In the genomic region with DNA sequence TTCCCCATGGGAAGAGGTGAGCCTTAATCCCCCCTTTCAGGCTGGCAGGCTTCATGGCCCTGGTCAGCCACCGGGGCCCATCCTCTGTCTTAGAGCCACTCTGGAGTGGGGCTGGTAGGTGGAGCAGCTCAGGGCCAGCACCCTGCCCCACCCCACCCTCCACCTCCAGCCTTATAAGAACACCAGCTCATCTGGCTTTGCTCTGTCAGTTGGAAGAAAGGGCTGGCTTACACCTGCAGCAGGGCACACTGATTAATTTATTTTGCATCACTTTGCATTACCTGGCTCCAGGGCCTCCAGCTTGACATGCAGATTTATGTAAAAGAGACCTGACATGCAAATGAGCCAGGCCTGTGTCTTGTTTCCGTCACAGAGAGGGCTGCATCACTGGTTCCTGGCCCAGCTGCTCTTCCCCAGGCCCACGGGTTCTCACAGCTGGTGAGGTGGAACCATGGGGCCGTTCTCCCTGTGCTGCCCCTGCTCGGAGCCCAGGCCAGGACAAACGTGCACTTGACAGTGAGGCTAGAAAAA, we compare ENCODE assay signal across 9 cellular contexts. TPM values are rescaled to one million over a fixed set of nuclear protein-coding genes. Genes with fewer than 3 reads are reported as not detected.
DNase-seq lines count a peak whose midpoint lies in the region; ATAC-seq, FAIRE-seq and TF ChIP-seq lines count a peak whose summit lies in the region.
"Had no signal": no experiment of that assay in that cellular context is flagged by ENCODE, and none has a peak within 500 bp of the region (broad histone marks: within the 10 kb centered on the region; RNA-seq: fewer than 3 reads in every experiment).

No MANE protein-coding gene starts in this region.

- FAIRE-seq in GM12891 (lab: Jason Lieb, UNC) (peak; percentile 62), pancreas (lab: Jason Lieb, UNC) (no peak)

- H3K4me1 Mint-ChIP-seq in CD4-positive, alpha-beta T cell (ENCODE audit: low read depth), result no peaks in the 10 kb centered on the region

- H3K9me3 Mint-ChIP-seq in CD4-positive, alpha-beta T cell, result no peaks in the 10 kb centered on the region

- H3K4me1 ChIP-seq in pancreas, result peaks cover 37 to 39% (median 37%) of the 10 kb centered on the region in 3 donors

- no peak for TF ChIP-seq POLR2A in GM12891 (IDR thresholded peaks at IDR 0.05; ENCODE audit: low read depth, low read length)

- H3K9me3 ChIP-seq in pancreas, result no peaks in the 10 kb centered on the region
- H3K9me3 ChIP-seq in CD4-positive, alpha-beta T cell (ENCODE audit: control insufficient read depth, low read length), result no peaks in the 10 kb centered on the region

- H3K27ac ChIP-seq in epithelial cell of prostate (peak overlapping the region; percentile 16), pancreas (peak overlapping the region in 3 of 4 donors; percentile 5 to 39 (median 6))
- no peak overlapping the region for H3K27ac ChIP-seq in CD4-positive, alpha-beta T cell (ENCODE audit: low read depth, low read length)

- CTCF ChIA-PET in CD4-positive, alpha-beta T cell (lab: Charles Lee), result no interaction called here

- no peak overlapping the region for H3K4me3 ChIP-seq in pancreas

- POLR2A ChIA-PET in CD4-positive, alpha-beta T cell (lab: Charles Lee), result no interaction called here

- ATAC-seq in pancreas (peak; percentile 12 to 31 (median 18)), GM21423 (IDR thresholded peaks at IDR 0.05; ENCODE audit: unreplicated experiment) (no peak)
- ATAC-seq in CD4-positive, alpha-beta T cell (ENCODE audit: poor library complexity), result no peak

- no peaks in the 10 kb centered on the region for H3K36me3 Mint-ChIP-seq in CD4-positive, alpha-beta T cell (ENCODE audit: low read depth)

- no peak for TF ChIP-seq CTCF in pancreas (IDR thresholded peaks at IDR 0.05)
- TF ChIP-seq CTCF in CD4-positive, alpha-beta T cell (IDR thresholded peaks at IDR 0.05), result no peak

- no peaks in the 10 kb centered on the region for H3K36me3 ChIP-seq in pancreas

- WGBS in pancreas, 2 donors, result 32 to 37% methylated on average over 6 of the region's 6 CpGs

- no peak for DNase-seq in GM12891 (ENCODE audit: insufficient read length, low spot score)
- peak; percentile 71 for DNase-seq in NCI-H510A treated with DMSO at 0.1 percent for 48 hours (lab: John Stamatoyannopoulos, UW)
- DNase-seq in epithelial cell of prostate (ENCODE audit: low read depth, low spot score), result no peak
- DNase-seq in pancreas, result no peak
- DNase-seq in SKM-1 treated with dmso at 0.1 percent for 144 hours (lab: John Stamatoyannopoulos, UW; ENCODE audit: unreplicated experiment), result no peak
- DNase-seq in CD4-positive, alpha-beta T cell, result no peak
- no peak for DNase-seq in ureter (ENCODE audit: low spot score)
- DNase-seq: activated gamma-delta T cell had no signal

- no peaks in the 10 kb centered on the region for H3K27me3 Mint-ChIP-seq in CD4-positive, alpha-beta T cell

- intact Hi-C loops in pancreas (cut with DNase I), result no loop called here
- intact Hi-C loops in CD4-positive, alpha-beta T cell (cut with DNase I, micrococcal nuclease), result no loop called here

- no peak overlapping the region for H3K27ac Mint-ChIP-seq in CD4-positive, alpha-beta T cell

- H3K4me3 Mint-ChIP-seq in CD4-positive, alpha-beta T cell, result no peak overlapping the region

- no peaks in the 10 kb centered on the region for H3K27me3 ChIP-seq in pancreas
- no peaks in the 10 kb centered on the region for H3K27me3 ChIP-seq in CD4-positive, alpha-beta T cell (ENCODE audit: control insufficient read depth, insufficient read depth, low read length)

TF ChIP-seq in GM12891, 5 proteins besides CTCF, POLR2A, EP300 and RAD21:
- TF ChIP-seq POLR2AphosphoS5 (IDR thresholded peaks at IDR 0.05; ENCODE audit: low read depth, low read length), result no peak
- peak; percentile 39; the same call in 1 of the 2 replicates for TF ChIP-seq POU2F2 (IDR thresholded peaks at IDR 0.05; ENCODE audit: low read depth, low read length)

RNA-seq across cellular contexts. Expression of a gene that starts 44.4 kb away (rescaled TPM):
- 22.3 TPM for polyA plus RNA-seq in GM12891 (2012; ENCODE audit: low read depth, missing spikeins)
- total RNA-seq in pancreas (10 to 100 TPM; 10.4 to 19.7 (median 14.1) TPM), ureter (30.4 TPM)
- polyA plus RNA-seq in pancreas, result 10 to 100 TPM; 18.8 to 34.0 TPM
- total RNA-seq in CD4-positive, alpha-beta T cell, result 1 to 10 TPM; 5.8 to 6.1 TPM

RNA-seq across cellular contexts. Expression of a gene that starts 55.8 kb away (rescaled TPM):
- polyA plus RNA-seq in GM12891 (2012; ENCODE audit: low read depth, missing spikeins), result 10.3 TPM
- total RNA-seq in pancreas, result 10 to 100 TPM; 11.8 to 37.5 (median 21.2) TPM
- 10 to 100 TPM in 1 of 2 donors, 1 to 10 TPM in 1; 7.9 to 14.6 TPM for polyA plus RNA-seq in pancreas
- 10 to 100 TPM; 56.8 to 61.2 TPM for total RNA-seq in CD4-positive, alpha-beta T cell
- 86.4 TPM for total RNA-seq in ureter

Comparison
In these comparisons a context has a peak if more than half of its experiments do, and no peak if none do; other contexts are left out.
1. ATAC-seq: peak in pancreas (4 of 4); none in CD4-positive, alpha-beta T cell (single experiment) and GM21423 (single experiment).